Comparison of ENCODE assay signal across 20 cellular contexts in genomic region chr22:35986085-35986484, GRCh38. TPM values are rescaled to one million over a fixed set of nuclear protein-coding genes. Genes with fewer than 3 reads are reported as not detected.
A peak's percentile ranks its signal among the peaks of the same experiment; 100 is the strongest.
DNase-seq lines count a peak whose midpoint lies in the region; TF ChIP-seq lines count a peak whose summit lies in the region.
"Had no signal": no experiment of that assay in that cellular context is flagged by ENCODE, and none has a peak within 500 bp of the region (broad histone marks: within the 10 kb centered on the region; RNA-seq: fewer than 3 reads in every experiment).

No MANE protein-coding gene starts in this region.

- intact Hi-C loops in sigmoid colon (cut with DNase I): no loop called here

- 69 to 77% methylated on average over 2 of the region's 2 CpGs for WGBS in sigmoid colon, 2 donors
- no CpG with 5 or more reads among the region's 2 CpGs for WGBS in trophoblast cell (ENCODE audit: extremely low coverage, insufficient coverage, insufficient read length)

- H3K27ac ChIP-seq in muscle layer of duodenum (ENCODE audit: low read length): peak overlapping the region; percentile 1
- H3K27ac ChIP-seq in sigmoid colon: peak overlapping the region in 1 of 4 donors; percentile 35
- no peak overlapping the region for H3K27ac ChIP-seq in trophoblast cell (ENCODE audit: low read depth, low read length)
- H3K27ac ChIP-seq: ascending aorta, foreskin keratinocyte, Peyer's patch, spleen had no signal

- no peaks in the 10 kb centered on the region for H3K36me3 ChIP-seq in muscle layer of duodenum (ENCODE audit: control insufficient read depth in 1 of 2, insufficient read depth in 2 of 2, low read length in 2 of 2)
- H3K36me3 ChIP-seq in sigmoid colon: no peaks in the 10 kb centered on the region
- no peaks in the 10 kb centered on the region for H3K36me3 ChIP-seq in trophoblast cell (ENCODE audit: control insufficient read depth in 1 of 2, insufficient read depth in 2 of 2, low read length in 2 of 2)
- H3K36me3 ChIP-seq: ascending aorta, Peyer's patch, spleen had no signal

- H2BK120ac ChIP-seq in trophoblast cell (ENCODE audit: insufficient read depth, low read length, poor library complexity): no peak overlapping the region

- DNase-seq in COR-L47 (lab: John Stamatoyannopoulos, UW) (peak; percentile 30), NCI-H2171 (lab: John Stamatoyannopoulos, UW) (peak; percentile 39), choroid plexus epithelial cell (ENCODE audit: low read depth) (peak; percentile 38), sigmoid colon (no peak), trophoblast cell (no peak), D341Med (ENCODE audit: low spot score) (no peak)
- DNase-seq in stimulated activated naive CD4-positive, alpha-beta T cell (lab: John Stamatoyannopoulos, UW): no peak
- DNase-seq: ACHN; CD4-positive, alpha-beta memory T cell; effector CD4-positive, alpha-beta T cell; foreskin keratinocyte; mammary epithelial cell; NCI-H2081 treated with DMSO at 0.1 percent for 48 hours; NCI-H748 treated with DMSO at 0.1 percent for 48 hours; Peyer's patch; spleen; stimulated activated naive CD4-positive, alpha-beta T cell treated with Interleukin-2 at 50 U/mL for 16 hours had no signal

- no peak overlapping the region for H3K4me2 ChIP-seq in trophoblast cell (ENCODE audit: low read length)

- H3K79me2 ChIP-seq in trophoblast cell (ENCODE audit: control insufficient read depth, insufficient read depth, low read length, poor library complexity): peaks cover 1% of the 10 kb centered on the region

- TF ChIP-seq CTCF in choroid plexus epithelial cell (conservative IDR thresholded peaks at IDR 0.05; ENCODE audit: low read depth, low read length): no peak
- TF ChIP-seq CTCF in sigmoid colon (IDR thresholded peaks at IDR 0.05): no peak

- no peak overlapping the region for H2AK5ac ChIP-seq in trophoblast cell (ENCODE audit: low read length)

- no peak overlapping the region for H4K91ac ChIP-seq in trophoblast cell (ENCODE audit: low read depth, low read length)

- no peak overlapping the region for H2BK12ac ChIP-seq in trophoblast cell (ENCODE audit: low read length)

- no peak overlapping the region for H3K4me3 ChIP-seq in choroid plexus epithelial cell (ENCODE audit: low read depth, low read length)
- H3K4me3 ChIP-seq in muscle layer of duodenum (ENCODE audit: low read depth in 1 of 2, low read length in 2 of 2): no peak overlapping the region
- H3K4me3 ChIP-seq in sigmoid colon: no peak overlapping the region
- H3K4me3 ChIP-seq in trophoblast cell (ENCODE audit: low read depth, low read length): no peak overlapping the region
- H3K4me3 ChIP-seq: ascending aorta, GM12878, Peyer's patch, spleen had no signal

- H3K4me1 ChIP-seq in muscle layer of duodenum (ENCODE audit: control insufficient read depth in 1 of 2, insufficient read depth in 2 of 2, low read length in 2 of 2) (peaks cover 14 to 62% of the 10 kb centered on the region in 2 donors), sigmoid colon (peaks cover 0 to 74% (median 63%) of the 10 kb centered on the region in 4 donors), trophoblast cell (ENCODE audit: control insufficient read depth in 1 of 2, insufficient read depth in 2 of 2, low read length in 2 of 2) (no peaks in the 10 kb centered on the region)
- H3K4me1 ChIP-seq: foreskin keratinocyte, Peyer's patch had no signal

- H3K9me3 ChIP-seq in muscle layer of duodenum (ENCODE audit: control insufficient read depth in 1 of 2, low read length in 2 of 2) (no peaks in the 10 kb centered on the region), sigmoid colon (no peaks in the 10 kb centered on the region), trophoblast cell (ENCODE audit: insufficient read depth, low read depth, low read length) (no peaks in the 10 kb centered on the region)
- H3K9me3 ChIP-seq: ascending aorta, Peyer's patch, spleen had no signal

- no peak for TF ChIP-seq POLR2A in sigmoid colon (IDR thresholded peaks at IDR 0.05)

- no peak overlapping the region for H3K4ac ChIP-seq in trophoblast cell (ENCODE audit: low read depth, low read length)

- no peak overlapping the region for H4K8ac ChIP-seq in trophoblast cell (ENCODE audit: low read depth, low read length)

- H3K23ac ChIP-seq in trophoblast cell (ENCODE audit: low read length): no peak overlapping the region

- TF ChIP-seq EP300 in sigmoid colon (IDR thresholded peaks at IDR 0.05): no peak

- H3K18ac ChIP-seq in trophoblast cell (ENCODE audit: low read length): no peak overlapping the region

- no peak overlapping the region for H2AFZ ChIP-seq in trophoblast cell (ENCODE audit: insufficient read depth, low read length, poor library complexity)

- H3K27me3 ChIP-seq in muscle layer of duodenum (ENCODE audit: low read depth, low read length): no peaks in the 10 kb centered on the region
- H3K27me3 ChIP-seq in sigmoid colon: no peaks in the 10 kb centered on the region
- H3K27me3 ChIP-seq in trophoblast cell (ENCODE audit: insufficient read depth, low read length): no peaks in the 10 kb centered on the region
- H3K27me3 ChIP-seq: ascending aorta, foreskin keratinocyte, Peyer's patch, spleen had no signal

- H3K9ac ChIP-seq in trophoblast cell (ENCODE audit: low read length): no peak overlapping the region

- no peak overlapping the region for H2BK5ac ChIP-seq in trophoblast cell (ENCODE audit: low read depth, low read length, poor library complexity)

- no peak overlapping the region for H4K12ac ChIP-seq in trophoblast cell (ENCODE audit: low read depth, low read length)

- H3K14ac ChIP-seq in trophoblast cell (ENCODE audit: low read length): no peak overlapping the region

- H3K79me1 ChIP-seq in trophoblast cell (ENCODE audit: low read length): no peaks in the 10 kb centered on the region

RNA-seq across cellular contexts. Expression of gene RBFOX2, which starts 42.5 kb away (rescaled TPM):
- total RNA-seq in sigmoid colon: 100 to 1,000 TPM; 138 to 164 (median 148) TPM
- polyA plus RNA-seq in sigmoid colon: 10 to 100 TPM; 11.6 to 32.4 (median 15.6) TPM
- polyA plus RNA-seq in trophoblast cell (2013): 91.2 and 98.7 TPM in 2 replicates

Comparison
In these comparisons a context has a peak if more than half of its experiments do, and no peak if none do; other contexts are left out.
1. DNase-seq: peak in COR-L47 (single experiment), NCI-H2171 (single experiment) and choroid plexus epithelial cell (single experiment); none in stimulated activated naive CD4-positive, alpha-beta T cell (0 of 6), sigmoid colon (single experiment), trophoblast cell (0 of 2) and D341Med (single experiment).